ENCODE assay signal across 1 cellular context in the genomic region with DNA sequence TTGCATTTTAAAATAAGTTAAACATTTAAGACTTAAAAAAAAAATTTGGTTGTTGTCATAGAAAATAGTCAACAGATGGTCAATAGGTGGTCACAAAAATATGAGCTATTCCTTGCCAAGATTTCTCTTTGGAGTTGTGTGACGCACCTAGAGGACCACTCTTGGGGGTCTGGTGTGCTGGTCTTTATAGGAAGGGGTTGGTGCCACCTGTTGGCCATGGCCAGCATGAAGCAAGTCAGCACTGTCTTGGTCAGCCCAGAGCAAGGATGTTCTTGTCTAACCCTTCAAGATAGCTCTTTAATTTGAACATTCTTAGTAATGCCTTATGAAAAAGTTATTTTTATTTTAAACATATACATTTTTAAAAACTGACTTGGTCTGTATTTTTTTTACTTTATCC.
TF ChIP-seq lines count a peak whose summit lies in the region.

No MANE protein-coding gene starts in this region.

TF ChIP-seq in GM23338, 12 proteins besides CTCF, POLR2A, EP300 and RAD21 (continued from another document):
- TF ChIP-seq, protein P1, sequence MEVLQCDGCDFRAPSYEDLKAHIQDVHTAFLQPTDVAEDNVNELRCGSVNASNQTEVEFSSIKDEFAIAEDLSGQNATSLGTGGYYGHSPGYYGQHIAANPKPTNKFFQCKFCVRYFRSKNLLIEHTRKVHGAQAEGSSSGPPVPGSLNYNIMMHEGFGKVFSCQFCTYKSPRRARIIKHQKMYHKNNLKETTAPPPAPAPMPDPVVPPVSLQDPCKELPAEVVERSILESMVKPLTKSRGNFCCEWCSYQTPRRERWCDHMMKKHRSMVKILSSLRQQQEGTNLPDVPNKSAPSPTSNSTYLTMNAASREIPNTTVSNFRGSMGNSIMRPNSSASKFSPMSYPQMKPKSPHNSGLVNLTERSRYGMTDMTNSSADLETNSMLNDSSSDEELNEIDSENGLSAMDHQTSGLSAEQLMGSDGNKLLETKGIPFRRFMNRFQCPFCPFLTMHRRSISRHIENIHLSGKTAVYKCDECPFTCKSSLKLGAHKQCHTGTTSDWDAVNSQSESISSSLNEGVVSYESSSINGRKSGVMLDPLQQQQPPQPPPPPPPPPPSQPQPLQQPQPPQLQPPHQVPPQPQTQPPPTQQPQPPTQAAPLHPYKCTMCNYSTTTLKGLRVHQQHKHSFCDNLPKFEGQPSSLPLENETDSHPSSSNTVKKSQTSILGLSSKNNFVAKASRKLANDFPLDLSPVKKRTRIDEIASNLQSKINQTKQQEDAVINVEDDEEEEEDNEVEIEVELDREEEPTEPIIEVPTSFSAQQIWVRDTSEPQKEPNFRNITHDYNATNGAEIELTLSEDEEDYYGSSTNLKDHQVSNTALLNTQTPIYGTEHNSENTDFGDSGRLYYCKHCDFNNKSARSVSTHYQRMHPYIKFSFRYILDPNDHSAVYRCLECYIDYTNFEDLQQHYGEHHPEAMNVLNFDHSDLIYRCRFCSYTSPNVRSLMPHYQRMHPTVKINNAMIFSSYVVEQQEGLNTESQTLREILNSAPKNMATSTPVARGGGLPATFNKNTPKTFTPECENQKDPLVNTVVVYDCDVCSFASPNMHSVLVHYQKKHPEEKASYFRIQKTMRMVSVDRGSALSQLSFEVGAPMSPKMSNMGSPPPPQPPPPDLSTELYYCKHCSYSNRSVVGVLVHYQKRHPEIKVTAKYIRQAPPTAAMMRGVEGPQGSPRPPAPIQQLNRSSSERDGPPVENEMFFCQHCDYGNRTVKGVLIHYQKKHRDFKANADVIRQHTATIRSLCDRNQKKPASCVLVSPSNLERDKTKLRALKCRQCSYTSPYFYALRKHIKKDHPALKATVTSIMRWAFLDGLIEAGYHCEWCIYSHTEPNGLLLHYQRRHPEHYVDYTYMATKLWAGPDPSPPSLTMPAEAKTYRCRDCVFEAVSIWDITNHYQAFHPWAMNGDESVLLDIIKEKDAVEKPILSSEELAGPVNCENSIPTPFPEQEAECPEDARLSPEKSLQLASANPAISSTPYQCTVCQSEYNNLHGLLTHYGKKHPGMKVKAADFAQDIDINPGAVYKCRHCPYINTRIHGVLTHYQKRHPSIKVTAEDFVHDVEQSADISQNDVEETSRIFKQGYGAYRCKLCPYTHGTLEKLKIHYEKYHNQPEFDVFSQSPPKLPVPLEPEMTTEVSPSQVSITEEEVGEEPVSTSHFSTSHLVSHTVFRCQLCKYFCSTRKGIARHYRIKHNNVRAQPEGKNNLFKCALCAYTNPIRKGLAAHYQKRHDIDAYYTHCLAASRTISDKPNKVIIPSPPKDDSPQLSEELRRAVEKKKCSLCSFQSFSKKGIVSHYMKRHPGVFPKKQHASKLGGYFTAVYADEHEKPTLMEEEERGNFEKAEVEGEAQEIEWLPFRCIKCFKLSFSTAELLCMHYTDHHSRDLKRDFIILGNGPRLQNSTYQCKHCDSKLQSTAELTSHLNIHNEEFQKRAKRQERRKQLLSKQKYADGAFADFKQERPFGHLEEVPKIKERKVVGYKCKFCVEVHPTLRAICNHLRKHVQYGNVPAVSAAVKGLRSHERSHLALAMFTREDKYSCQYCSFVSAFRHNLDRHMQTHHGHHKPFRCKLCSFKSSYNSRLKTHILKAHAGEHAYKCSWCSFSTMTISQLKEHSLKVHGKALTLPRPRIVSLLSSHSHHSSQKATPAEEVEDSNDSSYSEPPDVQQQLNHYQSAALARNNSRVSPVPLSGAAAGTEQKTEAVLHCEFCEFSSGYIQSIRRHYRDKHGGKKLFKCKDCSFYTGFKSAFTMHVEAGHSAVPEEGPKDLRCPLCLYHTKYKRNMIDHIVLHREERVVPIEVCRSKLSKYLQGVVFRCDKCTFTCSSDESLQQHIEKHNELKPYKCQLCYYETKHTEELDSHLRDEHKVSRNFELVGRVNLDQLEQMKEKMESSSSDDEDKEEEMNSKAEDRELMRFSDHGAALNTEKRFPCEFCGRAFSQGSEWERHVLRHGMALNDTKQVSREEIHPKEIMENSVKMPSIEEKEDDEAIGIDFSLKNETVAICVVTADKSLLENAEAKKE (CRISPR knock-in tag; IDR thresholded peaks at IDR 0.05): no peak
- TF ChIP-seq ZNF331 (CRISPR knock-in tag; IDR thresholded peaks at IDR 0.05; ENCODE audit: low read depth) (no peak), NANOG (IDR thresholded peaks at IDR 0.05; ENCODE audit: borderline replicate concordance) (no peak), JUNB (IDR thresholded peaks at IDR 0.05; ENCODE audit: unreplicated experiment) (no peak), STAT1 (IDR thresholded peaks at IDR 0.05; ENCODE audit: unreplicated experiment) (no peak), ZNF114 (CRISPR knock-in tag; IDR thresholded peaks at IDR 0.05) (no peak), EZH2phosphoT487 (IDR thresholded peaks at IDR 0.05; ENCODE audit: unreplicated experiment) (no peak), POLR2AphosphoS5 (IDR thresholded peaks at IDR 0.05; ENCODE audit: low read depth) (no peak)
- TF ChIP-seq, protein P2, sequence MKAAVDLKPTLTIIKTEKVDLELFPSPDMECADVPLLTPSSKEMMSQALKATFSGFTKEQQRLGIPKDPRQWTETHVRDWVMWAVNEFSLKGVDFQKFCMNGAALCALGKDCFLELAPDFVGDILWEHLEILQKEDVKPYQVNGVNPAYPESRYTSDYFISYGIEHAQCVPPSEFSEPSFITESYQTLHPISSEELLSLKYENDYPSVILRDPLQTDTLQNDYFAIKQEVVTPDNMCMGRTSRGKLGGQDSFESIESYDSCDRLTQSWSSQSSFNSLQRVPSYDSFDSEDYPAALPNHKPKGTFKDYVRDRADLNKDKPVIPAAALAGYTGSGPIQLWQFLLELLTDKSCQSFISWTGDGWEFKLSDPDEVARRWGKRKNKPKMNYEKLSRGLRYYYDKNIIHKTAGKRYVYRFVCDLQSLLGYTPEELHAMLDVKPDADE (IDR thresholded peaks at IDR 0.05): no peak
